ENCODE assay signal across 1 cellular context in genomic region chr4:6925357-6925836, GRCh38.
A peak's percentile ranks its signal among the peaks of the same experiment; 100 is the strongest.
TF ChIP-seq lines count a peak whose summit lies in the region.

No MANE protein-coding gene starts in this region.

TF ChIP-seq in K562, 482 proteins besides CTCF, POLR2A, EP300 and RAD21 (continued from another document and continues in another):
- TF ChIP-seq RERE (CRISPR knock-in tag; IDR thresholded peaks at IDR 0.05; ENCODE audit: borderline replicate concordance) (no peak), POLR2G (IDR thresholded peaks at IDR 0.05; ENCODE audit: low read depth, low read length) (no peak), ZNF830 (CRISPR knock-in tag; IDR thresholded peaks at IDR 0.05) (no peak), POLR2H (tag; IDR thresholded peaks at IDR 0.05; ENCODE audit: low read depth) (no peak), GTF2A2 (tag; IDR thresholded peaks at IDR 0.05) (no peak), ZNF561 (CRISPR knock-in tag; conservative IDR thresholded peaks at IDR 0.05) (no peak), SNRNP70 (optimal IDR thresholded peaks at IDR 0.05; ENCODE audit: low read depth, low read length) (no peak), MBD2 (IDR thresholded peaks at IDR 0.05; ENCODE audit: borderline replicate concordance, low read depth) (peak; percentile 32; the same call in 1 of the 2 replicates), HDAC1 (IDR thresholded peaks at IDR 0.05) (0 out of 4 replicates have a peak, but pooled peaks of 1 of the 2 experiments have one; percentile 12), CBFA2T3 (IDR thresholded peaks at IDR 0.05) (peak; percentile 56; the same call in 1 of the 2 replicates), MECOM (CRISPR knock-in tag; IDR thresholded peaks at IDR 0.05) (peak; percentile 92), PATZ1 (CRISPR knock-in tag; IDR thresholded peaks at IDR 0.05; ENCODE audit: borderline replicate concordance) (no peak), FOXA1 (IDR thresholded peaks at IDR 0.05; ENCODE audit: borderline replicate concordance) (no peak), GATA2 (CRISPR knock-in tag; IDR thresholded peaks at IDR 0.05) (peak; percentile 52; the same call in 1 of the 2 replicates), RB1 (IDR thresholded peaks at IDR 0.05; ENCODE audit: low read depth) (no peak), SIN3A (IDR thresholded peaks at IDR 0.05; ENCODE audit: borderline replicate concordance in 2 of 2, control insufficient read depth in 1 of 2, low read depth in 2 of 2, low read length in 2 of 2) (no peak), ZFP30 (CRISPR knock-in tag; IDR thresholded peaks at IDR 0.05; ENCODE audit: borderline replicate concordance) (no peak), GMEB1 (CRISPR knock-in tag; IDR thresholded peaks at IDR 0.05) (no peak; the same call in 1 of the 2 replicates), MYC (IDR thresholded peaks at IDR 0.05; ENCODE audit: low read depth, low read length) (peak; percentile 66), MYC (CRISPR knock-in tag; IDR thresholded peaks at IDR 0.05; ENCODE audit: borderline replicate concordance, low read depth) (no peak), HES1 (IDR thresholded peaks at IDR 0.05; ENCODE audit: low read depth) (peak; percentile 97), MBD1 (CRISPR knock-in tag; IDR thresholded peaks at IDR 0.05) (no peak), NR2C2 (CRISPR knock-in tag; IDR thresholded peaks at IDR 0.05) (no peak; the same call in 1 of the 2 replicates), NR2C2 (tag; IDR thresholded peaks at IDR 0.05) (peak; percentile 33; the same call in 1 of the 2 replicates), ZBTB5 (IDR thresholded peaks at IDR 0.05) (no peak), HNRNPLL (IDR thresholded peaks at IDR 0.05; ENCODE audit: low read depth, low read length, poor library complexity, severe bottlenecking) (no peak), CXXC5 (CRISPR knock-in tag; IDR thresholded peaks at IDR 0.05) (peak; percentile 77), CBX2 (IDR thresholded peaks at IDR 0.05; ENCODE audit: insufficient read depth, low read length, poor library complexity, severe bottlenecking) (no peak), POLR3A (IDR thresholded peaks at IDR 0.05; ENCODE audit: borderline replicate concordance, extremely low read depth, insufficient read depth, insufficient read length) (no peak), SMC3 (conservative IDR thresholded peaks at IDR 0.05; ENCODE audit: insufficient read depth, low read depth, low read length) (no peak), SRF (CRISPR knock-in tag; IDR thresholded peaks at IDR 0.05) (no peak), HBP1 (CRISPR knock-in tag; IDR thresholded peaks at IDR 0.05) (no peak), NEUROD1 (IDR thresholded peaks at IDR 0.05; ENCODE audit: borderline replicate concordance, low read depth, low read length, partially characterized antibody) (peak; percentile 51), ZNF584 (CRISPR knock-in tag; IDR thresholded peaks at IDR 0.05; ENCODE audit: low read depth) (0 out of 2 replicates have a peak, but pooled peaks have one; percentile 16)
